ENCODE assay signal across 7 cellular contexts in the genomic region with DNA sequence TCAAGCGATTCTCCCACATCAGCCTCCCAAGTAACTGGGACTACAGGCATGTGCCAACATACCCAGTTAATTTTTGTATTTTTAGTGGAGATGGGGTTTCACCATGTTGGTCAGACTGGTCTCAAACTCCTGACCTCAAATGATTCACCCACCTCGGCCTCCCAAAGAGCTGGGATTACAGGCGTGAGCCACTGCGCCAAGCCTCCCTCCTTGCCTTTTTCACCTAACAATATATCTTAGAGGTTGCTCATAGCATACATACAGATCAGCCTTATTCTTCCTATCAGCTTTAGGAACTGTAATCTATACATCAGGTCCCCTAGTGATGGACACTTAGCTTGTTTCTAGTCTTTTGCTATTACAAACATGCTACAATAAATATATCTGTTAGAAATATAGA. TPM values are rescaled to one million over a fixed set of nuclear protein-coding genes. Genes with fewer than 3 reads are reported as not detected.
A peak's percentile ranks its signal among the peaks of the same experiment; 100 is the strongest.
DNase-seq lines count a peak whose midpoint lies in the region; ATAC-seq and TF ChIP-seq lines count a peak whose summit lies in the region.
"Not testable (repeated sequence)": the region's sequence is repeated elsewhere in the genome, so short reads cannot be mapped to it uniquely, and the experiment has no call there.
"Had no signal": no experiment of that assay in that cellular context is flagged by ENCODE, and none has a peak within 500 bp of the region (broad histone marks: within the 10 kb centered on the region; RNA-seq: fewer than 3 reads in every experiment).

No MANE protein-coding gene starts in this region.

- not testable (repeated sequence) for TF ChIP-seq POLR2A in IMR-90 (IDR thresholded peaks at IDR 0.05; ENCODE audit: low read depth, low read length)

- H3K4me1 ChIP-seq in IMR-90 (ENCODE audit: control insufficient read depth, insufficient read depth, low read length): peaks cover 14% of the 10 kb centered on the region

- not testable (repeated sequence) for TF ChIP-seq RAD21 in IMR-90 (IDR thresholded peaks at IDR 0.05; ENCODE audit: low read length)

- WGBS in IMR-90 (ENCODE audit: extremely low coverage in 2 of 2, insufficient read length in 1 of 2), 2 experiments: no CpG with 5 or more reads among the region's 4 CpGs

- H4K5ac ChIP-seq in IMR-90 (ENCODE audit: low read depth, low read length): not testable (repeated sequence)

- H3K4ac ChIP-seq in IMR-90 (ENCODE audit: low read depth, low read length): not testable (repeated sequence)

- not testable (repeated sequence) for H2AK9ac ChIP-seq in IMR-90 (replicated peaks; ENCODE audit: low read depth, low read length, poor library complexity)

- H3K79me1 ChIP-seq in IMR-90 (ENCODE audit: low read depth in 1 of 2, low read length in 2 of 2): not testable (repeated sequence)

- in situ Hi-C loops in IMR-90 (cut with MboI; ENCODE audit: low sequenced_read_pairs): not testable (repeated sequence)

- not testable (repeated sequence) for H3K36me3 ChIP-seq in IMR-90 (ENCODE audit: control insufficient read depth, insufficient read depth, low read length)

- H3K27ac ChIP-seq in IMR-90 (ENCODE audit: insufficient read depth, low read length): not testable (repeated sequence)

- not testable (repeated sequence) for H4K8ac ChIP-seq in IMR-90 (ENCODE audit: low read depth in 2 of 2, low read length in 2 of 2)

- not testable (repeated sequence) for H2BK15ac ChIP-seq in IMR-90 (ENCODE audit: low read depth, low read length)

- not testable (repeated sequence) for H3K27me3 ChIP-seq in IMR-90 (ENCODE audit: control insufficient read depth, insufficient read depth, low read length)

- peak overlapping the region; percentile 56; the same call in 1 of the 2 replicates for H3K14ac ChIP-seq in IMR-90 (replicated peaks; ENCODE audit: low read depth, low read length)

- CTCF ChIA-PET in IMR-90 (lab: Yijun Ruan, JAX): interaction anchor here (0.6 kb wide), 1 partner anchor 212 kb away, joined by 3 read pairs; no protein-coding TSS in a partner anchor

- H3K18ac ChIP-seq in IMR-90 (ENCODE audit: low read depth, low read length): not testable (repeated sequence)

- not testable (repeated sequence) for H2AK5ac ChIP-seq in IMR-90 (ENCODE audit: low read depth, low read length)

- intact Hi-C loops in IMR-90 (cut with micrococcal nuclease): loop anchor here (5.0 kb wide), 1 partner anchor 149 kb away; no protein-coding TSS in a partner anchor
- intact Hi-C loops in posterior vena cava (cut with DNase I): not testable (repeated sequence)

- H3K23ac ChIP-seq in IMR-90 (ENCODE audit: low read depth, low read length): not testable (repeated sequence)

- ATAC-seq in IMR-90 (ENCODE audit: low read depth): not testable (repeated sequence)

- DNase-seq in HS-27A (ENCODE audit: low read depth) (peak; percentile 43), IMR-90 (peak; percentile 47), MV-4-11 (lab: John Stamatoyannopoulos, UW) (peak; percentile 19), amniotic epithelial cell (ENCODE audit: low read depth) (peak; percentile 62), posterior vena cava (ENCODE audit: low spot score) (peak; percentile 10)

- not testable (repeated sequence) for H3K9me3 ChIP-seq in IMR-90 (ENCODE audit: control insufficient read depth, insufficient read depth, low read length)

- not testable (repeated sequence) for BruUV-seq in IMR-90 (replicated peaks; lab: Mats Ljungman, UMichigan)

- not testable (repeated sequence) for H3K4me2 ChIP-seq in IMR-90 (ENCODE audit: low read depth, low read length)

- H2BK120ac ChIP-seq in IMR-90 (ENCODE audit: low read depth, low read length): not testable (repeated sequence)

- peaks cover 26% of the 10 kb centered on the region for H3K9me1 ChIP-seq in IMR-90 (ENCODE audit: insufficient read depth, low read length)

- not testable (repeated sequence) for H2BK5ac ChIP-seq in IMR-90 (ENCODE audit: low read depth, low read length, poor library complexity, severe bottlenecking)

- H3K4me3 ChIP-seq in IMR-90 (ENCODE audit: insufficient read depth, low read depth, low read length): not testable (repeated sequence)

- POLR2A ChIA-PET in IMR-90 (lab: Charles Lee; ENCODE audit: unreplicated experiment): not testable (repeated sequence)

- not testable (repeated sequence) for TF ChIP-seq CTCF in IMR-90 (conservative IDR thresholded peaks at IDR 0.05; ENCODE audit: low read depth, low read length)

- not testable (repeated sequence) for H2BK20ac ChIP-seq in IMR-90 (ENCODE audit: low read depth, low read length)

- not testable (repeated sequence) for H2AFZ ChIP-seq in IMR-90 (replicated peaks; ENCODE audit: low read length, poor library complexity)

- not testable (repeated sequence) for H3K9ac ChIP-seq in IMR-90 (ENCODE audit: low read depth, low read length)

- H4K20me1 ChIP-seq in IMR-90 (ENCODE audit: insufficient read depth, low read length): not testable (repeated sequence)

- dilution Hi-C loops in IMR-90 (cut with HindIII; ENCODE audit: low sequenced_read_pairs, unreplicated experiment): loop anchor here (25.0 kb wide), 1 partner anchor 194 kb away; no protein-coding TSS in a partner anchor

- not testable (repeated sequence) for H4K91ac ChIP-seq in IMR-90 (ENCODE audit: insufficient read depth, low read depth, low read length)

- not testable (repeated sequence) for H3K56ac ChIP-seq in IMR-90 (ENCODE audit: extremely low read depth, insufficient read depth, low read length)

RNA-seq across cellular contexts. Expression of a gene that starts 33.3 kb away (rescaled TPM):
- total RNA-seq in IMR-90 (2012; rRNA removed) (50.3 and 55.6 TPM in 2 replicates), posterior vena cava (100 to 1,000 TPM; 137 to 169 TPM)
- polyA plus RNA-seq in IMR-90 (2012; rRNA removed): 67.4 and 95.7 TPM in 2 replicates
- polyA plus RNA-seq in IMR-90 (2012; cell fraction: cytosol; rRNA removed): 40.2 and 112 TPM in 2 replicates
- polyA plus RNA-seq in IMR-90 (2012; cell fraction: nucleus; rRNA removed; ENCODE audit: low replicate concordance): 310 and 597 TPM in 2 replicates
- total RNA-seq: CD4-positive, alpha-beta T cell; CD8-positive, alpha-beta T cell had no signal

Comparison
In these comparisons a context has a peak if more than half of its experiments do, and no peak if none do; other contexts are left out.
1. DNase-seq: peak in every context shown above with its lines; median percentile 62 in amniotic epithelial cell; 47 in IMR-90; 43 in HS-27A; 19 in MV-4-11; 10 in posterior vena cava.